In genomic region chr6:144343736-144344428, GRCh38 we compare ENCODE assay signal across 8 cellular contexts. TPM values are rescaled to one million over a fixed set of nuclear protein-coding genes. Genes with fewer than 3 reads are reported as not detected.
DNase-seq lines count a peak whose midpoint lies in the region; ATAC-seq and TF ChIP-seq lines count a peak whose summit lies in the region.

No MANE protein-coding gene starts in this region.

- peaks cover 11% of the 10 kb centered on the region for H3K36me3 Mint-ChIP-seq in activated T-cell treated with anti-CD3 and anti-CD28 coated beads, Interleukin-2, amount 50 U/mL, for 4 hours (ENCODE audit: insufficient read depth)

- peaks cover 4 to 33% (median 13%) of the 10 kb centered on the region in 4 donors for H3K4me1 ChIP-seq in liver (ENCODE audit: control insufficient read depth in 4 of 4, insufficient read depth in 4 of 4, low read length in 3 of 4)

- peaks cover 86% of the 10 kb centered on the region for H3K4me1 Mint-ChIP-seq in activated T-cell treated with anti-CD3 and anti-CD28 coated beads, Interleukin-2, amount 50 U/mL, for 4 hours (ENCODE audit: low read depth)

- ATAC-seq in GM19463 (IDR thresholded peaks at IDR 0.05; ENCODE audit: unreplicated experiment), result peak; percentile 36
- peak; percentile 45 for ATAC-seq in HG03571 (IDR thresholded peaks at IDR 0.05; ENCODE audit: unreplicated experiment)
- ATAC-seq in activated T-cell treated with anti-CD3 and anti-CD28 coated beads, Interleukin-2, amount 50 U/mL, for 4 hours, result peak; percentile 56 to 59

- no peak overlapping the region for H3K4me3 ChIP-seq in liver (ENCODE audit: low read depth in 1 of 3, low read length in 3 of 3)

- no peaks in the 10 kb centered on the region for H3K27me3 Mint-ChIP-seq in activated T-cell treated with anti-CD3 and anti-CD28 coated beads, Interleukin-2, amount 50 U/mL, for 4 hours (ENCODE audit: low read depth)

- no peaks in the 10 kb centered on the region for H3K36me3 ChIP-seq in liver (ENCODE audit: control insufficient read depth in 4 of 4, insufficient read depth in 3 of 4, low read depth in 1 of 4, low read length in 3 of 4)

- no peaks in the 10 kb centered on the region for H3K9me3 ChIP-seq in liver (ENCODE audit: control insufficient read depth in 4 of 4, low read length in 3 of 4)

- H3K9me3 Mint-ChIP-seq in activated T-cell treated with anti-CD3 and anti-CD28 coated beads, Interleukin-2, amount 50 U/mL, for 4 hours, result peaks cover 3% of the 10 kb centered on the region

- 43% methylated on average over 10 of the region's 10 CpGs for WGBS in liver

- in situ Hi-C loops in Caki2 (cut with HindIII; ENCODE audit: low pct_unique_long_range_greater_than_20kb, low sequenced_read_pairs), result no loop called here

- no peak for TF ChIP-seq CTCF in liver (IDR thresholded peaks at IDR 0.05; ENCODE audit: low read depth, low read length, missing input control)

- peak; percentile 19 to 20 for TF ChIP-seq RAD21 in liver (IDR thresholded peaks at IDR 0.05)

- H3K4me3 Mint-ChIP-seq in activated T-cell treated with anti-CD3 and anti-CD28 coated beads, Interleukin-2, amount 50 U/mL, for 4 hours, result peak overlapping the region; percentile 90

- H3K27me3 ChIP-seq in liver (ENCODE audit: control insufficient read depth in 4 of 4, insufficient read depth in 4 of 4, low read length in 3 of 4), result no peaks in the 10 kb centered on the region

- peak overlapping the region; percentile 25 to 67 for H3K27ac ChIP-seq in liver (ENCODE audit: low read depth in 1 of 2, low read length in 2 of 2)

- H3K9ac ChIP-seq in liver (ENCODE audit: low read depth in 1 of 2, low read length in 2 of 2), result peak overlapping the region; percentile 13 to 41

- DNase-seq in Caki2 (ENCODE audit: low read depth), result peak; percentile 86
- no peak for DNase-seq in activated T-cell treated with anti-CD3 and anti-CD28 coated beads, Interleukin-2, amount 50 U/mL, for 4 hours
- no peak for DNase-seq in kidney glomerular epithelial cell (lab: John Stamatoyannopoulos, UW)
- no peak for DNase-seq in NCI-H1417 (lab: John Stamatoyannopoulos, UW)
- DNase-seq in Ammon's horn (ENCODE audit: low spot score), result no peak

TF ChIP-seq in liver, 16 proteins besides CTCF, POLR2A, EP300 and RAD21:
- TF ChIP-seq ZBTB33 (IDR thresholded peaks at IDR 0.05) (no peak), EGR1 (IDR thresholded peaks at IDR 0.05; ENCODE audit: low read depth in 2 of 2) (peak in 1 of 2 donors; percentile 8), TAF1 (conservative IDR thresholded peaks at IDR 0.05) (no peak), JUND (IDR thresholded peaks at IDR 0.05) (no peak), REST (IDR thresholded peaks at IDR 0.05) (no peak), FOXA2 (IDR thresholded peaks at IDR 0.05) (peak; percentile 50), MAX (IDR thresholded peaks at IDR 0.05) (no peak), GABPA (IDR thresholded peaks at IDR 0.05 in 1 of 2, conservative IDR thresholded peaks at IDR 0.05 in 1 of 2) (no peak), HNF4G (IDR thresholded peaks at IDR 0.05) (no peak), ATF3 (IDR thresholded peaks at IDR 0.05) (no peak), YY1 (IDR thresholded peaks at IDR 0.05) (peak; percentile 43), HNF4A (conservative IDR thresholded peaks at IDR 0.05) (peak; percentile 27 to 34), RXRA (IDR thresholded peaks at IDR 0.05) (peak in 1 of 2 donors; percentile 52), SP1 (IDR thresholded peaks at IDR 0.05) (peak; percentile 45), FOXA1 (IDR thresholded peaks at IDR 0.05) (peak; percentile 37)

RNA-seq across cellular contexts. Expression of gene UTRN, which starts 58.7 kb away (rescaled TPM):
- 38.2 and 38.5 TPM in 2 replicates for total RNA-seq in Caki2 (2014; rRNA removed; shearing (Covaris generic); ENCODE audit: low replicate concordance)
- 1 to 10 TPM; 7.7 to 8.7 (median 7.9) TPM for total RNA-seq in activated T-cell treated with anti-CD3 and anti-CD28 coated beads, Interleukin-2, amount 50 U/mL, for 4 hours
- 10 to 100 TPM; 80.5 to 83.7 TPM for total RNA-seq in liver
- 10 to 100 TPM in 1 of 2 donors, 1 to 10 TPM in 1; 6.9 to 14.6 TPM for polyA plus RNA-seq in liver
